Comparison of ENCODE assay signal across 12 cellular contexts in genomic region chr2:20444113-20444992, GRCh38. TPM values are rescaled to one million over a fixed set of nuclear protein-coding genes. Genes with fewer than 3 reads are reported as not detected.
A peak's percentile ranks its signal among the peaks of the same experiment; 100 is the strongest.
DNase-seq lines count a peak whose midpoint lies in the region; ATAC-seq and TF ChIP-seq lines count a peak whose summit lies in the region.
"Had no signal": no experiment of that assay in that cellular context is flagged by ENCODE, and none has a peak within 500 bp of the region (broad histone marks: within the 10 kb centered on the region; RNA-seq: fewer than 3 reads in every experiment).

No MANE protein-coding gene starts in this region.

- 16% methylated on average over 12 of the region's 12 CpGs for WGBS in prostate gland

- H3K4me3 ChIP-seq in ascending aorta = peak overlapping the region; percentile 42 to 80
- peak overlapping the region; percentile 36 to 92 for H3K4me3 ChIP-seq in right atrium auricular region
- no peak overlapping the region for H3K4me3 ChIP-seq in prostate gland
- no peak overlapping the region for H3K4me3 ChIP-seq in mucosa of descending colon

- H3K36me3 Mint-ChIP-seq in activated CD8-positive, alpha-beta T cell treated with anti-CD3 and anti-CD28 coated beads, Interleukin-2, amount 10 ng/mL, durations not matched to agents 7 days and 5 days (ENCODE audit: low read depth) = no peaks in the 10 kb centered on the region
- H3K36me3 Mint-ChIP-seq in activated CD4-positive, alpha-beta T cell treated with anti-CD3 and anti-CD28 coated beads for 36 hours (ENCODE audit: low read depth) = no peaks in the 10 kb centered on the region
- H3K36me3 Mint-ChIP-seq: CD8-positive, alpha-beta memory T cell had no signal

- H3K36me3 ChIP-seq in ascending aorta (peaks cover 23 to 24% of the 10 kb centered on the region in 2 donors), right atrium auricular region (peaks cover 22% of the 10 kb centered on the region), prostate gland (no peaks in the 10 kb centered on the region), mucosa of descending colon (ENCODE audit: low read depth) (no peaks in the 10 kb centered on the region)

- no peak overlapping the region for H3K4me3 Mint-ChIP-seq in activated CD8-positive, alpha-beta T cell treated with anti-CD3 and anti-CD28 coated beads, Interleukin-2, amount 10 ng/mL, durations not matched to agents 7 days and 5 days
- H3K4me3 Mint-ChIP-seq in activated CD4-positive, alpha-beta T cell treated with anti-CD3 and anti-CD28 coated beads for 36 hours = no peak overlapping the region
- H3K4me3 Mint-ChIP-seq: activated CD8-positive, alpha-beta T cell treated with anti-CD3 and anti-CD28 coated beads for 36 hours had no signal

- ATAC-seq in activated CD8-positive, alpha-beta T cell treated with anti-CD3 and anti-CD28 coated beads, Interleukin-2, amount 10 ng/mL, durations not matched to agents 7 days and 5 days = no peak
- ATAC-seq in activated CD4-positive, alpha-beta T cell treated with anti-CD3 and anti-CD28 coated beads for 36 hours = no peak
- no peak for ATAC-seq in mucosa of descending colon
- ATAC-seq: activated CD8-positive, alpha-beta T cell treated with anti-CD3 and anti-CD28 coated beads for 36 hours had no signal

- intact Hi-C loops in ascending aorta (cut with DNase I) (loop anchor here (1.0 to 10.0 kb wide), 3 partner anchors 174 to 1090 kb away; partner anchors contain the start of gene OSR1), prostate gland (cut with DNase I) (no loop called here), mucosa of descending colon (cut with DNase I, micrococcal nuclease) (loop anchor here in 1 of 2 donors (10.0 kb wide), 1 partner anchor 190 kb away; no protein-coding TSS in a partner anchor)
- intact Hi-C loops in activated CD4-positive, alpha-beta T cell treated with anti-CD3 and anti-CD28 coated beads for 36 hours (cut with DNase I, micrococcal nuclease) = loop anchor here (5.0 to 10.0 kb wide), 2 partner anchors 518 to 520 kb away; no protein-coding TSS in a partner anchor

- peak in 1 of 2 donors; percentile 80 for DNase-seq in ascending aorta (ENCODE audit: low spot score in 2 of 2)
- peak; percentile 63 for DNase-seq in right atrium auricular region (ENCODE audit: low spot score)
- no peak for DNase-seq in prostate gland (ENCODE audit: low spot score)
- DNase-seq in activated CD8-positive, alpha-beta T cell treated with anti-CD3 and anti-CD28 coated beads, Interleukin-2, amount 10 ng/mL, durations not matched to agents 7 days and 5 days = no peak
- no peak for DNase-seq in KG1 (lab: John Stamatoyannopoulos, UW)
- DNase-seq in activated CD4-positive, alpha-beta T cell treated with anti-CD3 and anti-CD28 coated beads for 36 hours = no peak
- no peak for DNase-seq in mucosa of descending colon
- DNase-seq: activated CD8-positive, alpha-beta T cell treated with anti-CD3 and anti-CD28 coated beads for 36 hours; CD8-positive, alpha-beta memory T cell; nephron progenitor cell had no signal

- H3K27ac ChIP-seq in C4-2B (peak overlapping the region; percentile 58), ascending aorta (peak overlapping the region; percentile 81 to 96), right atrium auricular region (peak overlapping the region; percentile 79 to 99), prostate gland (peak overlapping the region; percentile 78 to 87)
- H3K27ac ChIP-seq: KMS-11 had no signal

- POLR2A ChIA-PET in activated CD8-positive, alpha-beta T cell treated with anti-CD3 and anti-CD28 coated beads, Interleukin-2, amount 10 ng/mL, durations not matched to agents 7 days and 5 days (lab: Charles Lee) = interaction anchor here (0.6 kb wide), 1 partner anchor 20 kb away, joined by 3 read pairs; no protein-coding TSS in a partner anchor
- POLR2A ChIA-PET in activated CD4-positive, alpha-beta T cell treated with anti-CD3 and anti-CD28 coated beads for 36 hours (lab: Charles Lee) = no interaction called here

- peaks cover 4 to 17% of the 10 kb centered on the region in 2 donors for H3K4me1 ChIP-seq in ascending aorta
- H3K4me1 ChIP-seq in right atrium auricular region = peaks cover 0 to 23% of the 10 kb centered on the region in 2 donors
- peaks cover 6% of the 10 kb centered on the region for H3K4me1 ChIP-seq in prostate gland (replicated peaks)
- peaks cover 10% of the 10 kb centered on the region for H3K4me1 ChIP-seq in mucosa of descending colon (ENCODE audit: low read depth)

- H3K9me3 Mint-ChIP-seq in activated CD8-positive, alpha-beta T cell treated with anti-CD3 and anti-CD28 coated beads, Interleukin-2, amount 10 ng/mL, durations not matched to agents 7 days and 5 days (ENCODE audit: insufficient read depth) = no peaks in the 10 kb centered on the region
- no peaks in the 10 kb centered on the region for H3K9me3 Mint-ChIP-seq in activated CD4-positive, alpha-beta T cell treated with anti-CD3 and anti-CD28 coated beads for 36 hours (ENCODE audit: low read depth)
- H3K9me3 Mint-ChIP-seq: activated CD8-positive, alpha-beta T cell treated with anti-CD3 and anti-CD28 coated beads for 36 hours; CD8-positive, alpha-beta memory T cell; nephron progenitor cell had no signal

- CTCF ChIA-PET in activated CD8-positive, alpha-beta T cell treated with anti-CD3 and anti-CD28 coated beads, Interleukin-2, amount 10 ng/mL, durations not matched to agents 7 days and 5 days (lab: Charles Lee) = interaction anchor here (0.7 to 2.2 kb wide), 13 partner anchors 14 to 519 kb away, joined by 3 to 35 read pairs (median 7); partner anchors contain the start of gene HS1BP3
- CTCF ChIA-PET in activated CD4-positive, alpha-beta T cell treated with anti-CD3 and anti-CD28 coated beads for 36 hours (lab: Charles Lee) = interaction anchor here (0.5 to 2.5 kb wide), 15 partner anchors 11 to 226 kb away, joined by 3 to 36 read pairs (median 4); partner anchors contain the start of gene HS1BP3

- peaks cover 4% of the 10 kb centered on the region for H3K4me1 Mint-ChIP-seq in activated CD8-positive, alpha-beta T cell treated with anti-CD3 and anti-CD28 coated beads, Interleukin-2, amount 10 ng/mL, durations not matched to agents 7 days and 5 days (ENCODE audit: low read depth)
- no peaks in the 10 kb centered on the region for H3K4me1 Mint-ChIP-seq in activated CD4-positive, alpha-beta T cell treated with anti-CD3 and anti-CD28 coated beads for 36 hours

- no peak for TF ChIP-seq CTCF in C4-2B (conservative IDR thresholded peaks at IDR 0.05)
- TF ChIP-seq CTCF in ascending aorta (IDR thresholded peaks at IDR 0.05) = no peak
- TF ChIP-seq CTCF in right atrium auricular region (IDR thresholded peaks at IDR 0.05) = no peak
- no peak for TF ChIP-seq CTCF in prostate gland (IDR thresholded peaks at IDR 0.05)
- TF ChIP-seq CTCF in mucosa of descending colon (IDR thresholded peaks at IDR 0.05) = no peak

- no peaks in the 10 kb centered on the region for H3K9me3 ChIP-seq in ascending aorta
- no peaks in the 10 kb centered on the region for H3K9me3 ChIP-seq in right atrium auricular region
- no peaks in the 10 kb centered on the region for H3K9me3 ChIP-seq in prostate gland
- no peaks in the 10 kb centered on the region for H3K9me3 ChIP-seq in mucosa of descending colon

- H3K27me3 ChIP-seq in ascending aorta = no peaks in the 10 kb centered on the region
- no peaks in the 10 kb centered on the region for H3K27me3 ChIP-seq in right atrium auricular region
- H3K27me3 ChIP-seq in prostate gland (replicated peaks; ENCODE audit: insufficient read depth) = no peaks in the 10 kb centered on the region

- TF ChIP-seq POLR2A in prostate gland (IDR thresholded peaks at IDR 0.05) = no peak

- H3K27me3 Mint-ChIP-seq in activated CD8-positive, alpha-beta T cell treated with anti-CD3 and anti-CD28 coated beads, Interleukin-2, amount 10 ng/mL, durations not matched to agents 7 days and 5 days (ENCODE audit: low read depth) = peaks cover 39% of the 10 kb centered on the region
- peaks cover 26% of the 10 kb centered on the region for H3K27me3 Mint-ChIP-seq in activated CD4-positive, alpha-beta T cell treated with anti-CD3 and anti-CD28 coated beads for 36 hours

- H3K27ac Mint-ChIP-seq in activated CD8-positive, alpha-beta T cell treated with anti-CD3 and anti-CD28 coated beads, Interleukin-2, amount 10 ng/mL, durations not matched to agents 7 days and 5 days = no peak overlapping the region
- H3K27ac Mint-ChIP-seq in activated CD4-positive, alpha-beta T cell treated with anti-CD3 and anti-CD28 coated beads for 36 hours = no peak overlapping the region
- H3K27ac Mint-ChIP-seq: activated CD8-positive, alpha-beta T cell treated with anti-CD3 and anti-CD28 coated beads for 36 hours; CD8-positive, alpha-beta memory T cell; nephron progenitor cell had no signal

RNA-seq across cellular contexts. Expression of gene RHOB, which starts 2.5 kb away (rescaled TPM):
- total RNA-seq in ascending aorta (3,143 TPM), right atrium auricular region (100 to 1,000 TPM; 471 to 664 TPM), prostate gland (100 to 1,000 TPM; 391 to 554 TPM), mucosa of descending colon (100 to 1,000 TPM in 2 of 3 donors, 10 to 100 TPM in 1; 75.5 to 616 (median 104) TPM)
- total RNA-seq in activated CD8-positive, alpha-beta T cell treated with anti-CD3 and anti-CD28 coated beads, Interleukin-2, amount 10 ng/mL, durations not matched to agents 7 days and 5 days = 1 to 10 TPM; 1.2 to 1.3 TPM
- total RNA-seq in activated CD4-positive, alpha-beta T cell treated with anti-CD3 and anti-CD28 coated beads for 36 hours = 1 to 10 TPM; 7.5 TPM

Comparison
In these comparisons a context has a peak if more than half of its experiments do, and no peak if none do; other contexts are left out.
1. H3K4me3 ChIP-seq: peak in ascending aorta (2 of 2) and right atrium auricular region (2 of 2); none in prostate gland (0 of 2) and mucosa of descending colon (single experiment).
2. RNA of gene RHOB, which starts 2.5 kb away (total RNA-seq): 3,143 TPM in ascending aorta (single experiment), 471 to 664 TPM in right atrium auricular region, 391 to 554 TPM in prostate gland and 75.5 to 616 TPM in mucosa of descending colon; 7.5 TPM in activated CD4-positive, alpha-beta T cell treated with anti-CD3 and anti-CD28 coated beads for 36 hours and 1.2 to 1.3 TPM in activated CD8-positive, alpha-beta T cell treated with anti-CD3 and anti-CD28 coated beads, Interleukin-2, amount 10 ng/mL, durations not matched to agents 7 days and 5 days; every median in the first group is over 4 times any median in the second.
3. Peak in every context shown above with its lines, with median percentiles within 50 percentile points of each other: H3K27ac ChIP-seq.